21 cellular contexts compared by ENCODE assay signal in the genomic region with DNA sequence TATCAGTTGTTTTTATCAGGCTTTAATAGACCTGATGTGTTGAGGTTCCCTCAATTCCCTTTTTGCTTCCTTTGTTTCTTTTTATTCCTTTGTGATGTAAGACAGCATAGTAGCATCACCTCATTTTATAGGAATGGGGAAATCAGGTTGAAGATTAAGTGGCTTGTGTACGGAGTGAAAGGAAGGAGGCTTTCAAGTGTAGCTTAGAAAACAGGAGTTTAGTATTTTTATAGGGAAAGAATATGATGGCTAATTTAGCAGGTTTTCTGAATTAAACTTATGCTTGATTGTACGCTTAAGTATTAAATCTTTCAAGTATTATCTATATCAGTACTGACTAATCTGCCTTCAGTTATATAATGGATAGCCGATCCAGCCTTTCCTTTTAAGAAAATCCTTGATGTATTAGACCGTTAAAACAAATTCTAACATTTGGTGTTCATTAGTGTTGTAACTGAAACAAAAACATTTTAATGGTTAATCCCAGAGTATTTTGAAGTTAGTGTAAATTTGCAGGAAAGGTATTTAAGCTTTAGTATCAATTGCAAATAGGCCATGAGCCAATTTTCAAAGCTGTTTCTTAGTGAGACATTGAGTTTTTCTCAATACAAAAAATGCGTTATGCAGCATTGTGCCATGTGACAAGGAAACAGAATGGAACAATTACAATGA. TPM values are rescaled to one million over a fixed set of nuclear protein-coding genes. Genes with fewer than 3 reads are reported as not detected.
DNase-seq lines count a peak whose midpoint lies in the region; ATAC-seq, FAIRE-seq and TF ChIP-seq lines count a peak whose summit lies in the region.
"Had no signal": no experiment of that assay in that cellular context is flagged by ENCODE, and none has a peak within 500 bp of the region (broad histone marks: within the 10 kb centered on the region; RNA-seq: fewer than 3 reads in every experiment).

No MANE protein-coding gene starts in this region.

- FAIRE-seq in A549 (lab: Jason Lieb, UNC) (peak; percentile 56), endometrium (lab: Jason Lieb, UNC) (peak; percentile 62)
- FAIRE-seq: A204.1, H1, urothelium cell line had no signal

- peak in 1 of 2 experiments; percentile 37 for DNase-seq in A549 (ENCODE audit: low read depth in 1 of 2, low spot score in 1 of 2)
- peak; percentile 89 for DNase-seq in kidney glomerular epithelial cell (lab: John Stamatoyannopoulos, UW)
- DNase-seq in MV-4-11 (lab: John Stamatoyannopoulos, UW), result no peak
- no peak for DNase-seq in NCI-H82 (lab: John Stamatoyannopoulos, UW)
- no peak for DNase-seq in hypothalamus (lab: John Stamatoyannopoulos, UW)
- DNase-seq: activated CD4-positive, alpha-beta memory T cell treated with anti-CD3 and anti-CD28 coated beads, Interleukin-2, amount 10 ng/mL, durations not matched to agents 7 days and 5 days; dorsolateral prefrontal cortex; KBM-7; left ventricle myocardium inferior; naive thymus-derived CD8-positive, alpha-beta T cell; NCI-H1436; NCI-H446; right lobe of liver; stimulated activated CD4-positive, alpha-beta T cell treated with anti-CD3 and anti-CD28 coated beads, Interleukin-4, amount 100 ng/mL, for 24 hours had no signal

- WGBS in A549 (ENCODE audit: missing lambda C conversion rate), result 77% methylated on average over 5 of the region's 5 CpGs
- WGBS in HUES64, result 62% methylated on average over 3 of the region's 5 CpGs

- ATAC-seq in A549, result peak in 1 of 2 experiments; percentile 65; a peak in 2 of 6 replicates
- no peak for ATAC-seq in GM21515 (IDR thresholded peaks at IDR 0.05; ENCODE audit: unreplicated experiment)
- ATAC-seq: naive thymus-derived CD8-positive, alpha-beta T cell; right lobe of liver had no signal

- no peaks in the 10 kb centered on the region for H3K36me3 ChIP-seq in HUES64 (ENCODE audit: insufficient read depth, low read length)
- H3K36me3 ChIP-seq: left ventricle myocardium inferior, right lobe of liver, SJSA1 had no signal

- TF ChIP-seq CTCF in A549 (IDR thresholded peaks at IDR 0.05), result no peak

- H3K9me3 ChIP-seq in A549 (no peaks in the 10 kb centered on the region), HUES64 (ENCODE audit: insufficient read depth, low read depth, low read length) (no peaks in the 10 kb centered on the region)
- H3K9me3 ChIP-seq: left ventricle myocardium inferior, right lobe of liver, SJSA1 had no signal

- peak overlapping the region; percentile 46 for H3K4me2 ChIP-seq in A549

- no peak for TF ChIP-seq EP300 in A549 (IDR thresholded peaks at IDR 0.05)

- H3K9ac ChIP-seq in HUES64 (ENCODE audit: low read depth, low read length), result no peak overlapping the region

- H3K4me3 ChIP-seq in A549, result no peak overlapping the region
- H3K4me3 ChIP-seq in HUES64 (ENCODE audit: low read length), result no peak overlapping the region
- H3K4me3 ChIP-seq: dorsolateral prefrontal cortex, left ventricle myocardium inferior, right lobe of liver, SJSA1 had no signal

- CTCF ChIA-PET in A549 (lab: Yijun Ruan, JAX), result no interaction called here

- POLR2A ChIA-PET in A549 (lab: Yijun Ruan, JAX), result no interaction called here

- H3K4me1 ChIP-seq in A549 (peaks cover 25% of the 10 kb centered on the region; the same call in 2 of the 3 replicates), HUES64 (ENCODE audit: insufficient read depth, low read length) (peaks cover 20% of the 10 kb centered on the region)
- H3K4me1 ChIP-seq: left ventricle myocardium inferior, SJSA1 had no signal

- H3K27me3 ChIP-seq in HUES64 (ENCODE audit: insufficient read depth, low read length), result no peaks in the 10 kb centered on the region
- H3K27me3 ChIP-seq: dorsolateral prefrontal cortex, right lobe of liver, SJSA1 had no signal

- TF ChIP-seq POLR2A in A549 (IDR thresholded peaks at IDR 0.05; ENCODE audit: low read length), result no peak

- H3K27ac ChIP-seq in A549, result no peak overlapping the region
- H3K27ac ChIP-seq in HUES64 (ENCODE audit: low read depth, low read length), result peak overlapping the region; percentile 38; the same call in 1 of the 2 replicates
- H3K27ac ChIP-seq: dorsolateral prefrontal cortex, left ventricle myocardium inferior, right lobe of liver, SJSA1 had no signal

- TF ChIP-seq RAD21 in A549 (conservative IDR thresholded peaks at IDR 0.05 in 1 of 2, IDR thresholded peaks at IDR 0.05 in 1 of 2), result no peak

TF ChIP-seq in A549, 52 proteins besides CTCF, POLR2A, EP300 and RAD21:
- TF ChIP-seq POLR2AphosphoS2 (conservative IDR thresholded peaks at IDR 0.05; ENCODE audit: low read length) (no peak), HEYL (CRISPR knock-in tag; IDR thresholded peaks at IDR 0.05) (no peak)

RNA-seq across cellular contexts. Expression of gene DISP1, which starts 29.4 kb away (rescaled TPM):
- polyA plus RNA-seq in A549 (2011; rRNA removed) (5.1 and 7.2 TPM in 2 replicates), A549 (2017; fragmentation: RNase III; extraction: RNeasy Plus Mini Kit Qiagen cat#74134 plus additional on column Dnase treatment) (0.96 to 1.2 TPM (median 1.1 TPM) in 3 replicates)
- 1.1 TPM in 2 replicates for polyA plus RNA-seq in A549 (2012; cell fraction: cytosol; rRNA removed)
- polyA plus RNA-seq in A549 (2012; cell fraction: nucleus; rRNA removed), result 2.0 and 2.2 TPM in 2 replicates
- 13.3 and 16.9 TPM in 2 replicates for polyA minus RNA-seq in A549 (2011; rRNA and poly(A)+ RNA removed)
- 4.2 TPM for polyA plus RNA-seq in HUES64 (2013, experiment 1 of 2)
- polyA plus RNA-seq in HUES64 (2013, experiment 2 of 2), result 4.9 TPM
